27 cellular contexts compared by ENCODE assay signal in genomic region chr12:53530920-53531319, GRCh38. TPM values are rescaled to one million over a fixed set of nuclear protein-coding genes. Genes with fewer than 3 reads are reported as not detected.
DNase-seq lines count a peak whose midpoint lies in the region; FAIRE-seq and TF ChIP-seq lines count a peak whose summit lies in the region.
"Had no signal": no experiment of that assay in that cellular context is flagged by ENCODE, and none has a peak within 500 bp of the region (broad histone marks: within the 10 kb centered on the region; RNA-seq: fewer than 3 reads in every experiment).

No MANE protein-coding gene starts in this region.

- no peaks in the 10 kb centered on the region for H3K27me3 ChIP-seq in astrocyte (ENCODE audit: insufficient read depth, low read length)
- no peaks in the 10 kb centered on the region for H3K27me3 ChIP-seq in Karpas-422 (ENCODE audit: low read length)
- H3K27me3 ChIP-seq: tibial nerve had no signal

- DNase-seq in AG10803 (ENCODE audit: low read depth): peak; percentile 26
- DNase-seq in LHCN-M2 (ENCODE audit: low read depth): peak; percentile 56
- DNase-seq in astrocyte (ENCODE audit: low read depth): peak; percentile 40
- DNase-seq in foreskin fibroblast: peak; percentile 27 to 72
- no peak for DNase-seq in Karpas-422
- no peak for DNase-seq in NCI-H446 treated with DMSO at 0.1 percent for 48 hours (lab: John Stamatoyannopoulos, UW)
- DNase-seq in DMS79 treated with DMSO at 0.1 percent for 48 hours (lab: John Stamatoyannopoulos, UW): no peak
- no peak for DNase-seq in medulla oblongata (ENCODE audit: extremely low spot score)
- DNase-seq: ACHN; activated CD4-positive, alpha-beta T cell treated with anti-CD3 and anti-CD28 coated beads for 36 hours; activated CD8-positive, alpha-beta memory T cell treated with anti-CD3 and anti-CD28 coated beads, Interleukin-2, amount 10 ng/mL, durations not matched to agents 7 days and 5 days; activated naive CD8-positive, alpha-beta T cell treated with anti-CD3 and anti-CD28 coated beads, Interleukin-2, amount 50 U/mL, for 24 hours; CD8-positive, alpha-beta memory T cell; DND-41; effector CD4-positive, alpha-beta T cell; mucosa of descending colon; NCI-H1092; NCI-H2107; NCI-H526 had no signal

- H2AFZ ChIP-seq in astrocyte (ENCODE audit: low read depth, low read length): no peak overlapping the region
- no peak overlapping the region for H2AFZ ChIP-seq in Karpas-422 (ENCODE audit: low read length)

- no peaks in the 10 kb centered on the region for H3K9me3 Mint-ChIP-seq in astrocyte (ENCODE audit: unreplicated experiment)
- H3K9me3 Mint-ChIP-seq: activated naive CD8-positive, alpha-beta T cell treated with anti-CD3 and anti-CD28 coated beads, Interleukin-2, amount 50 U/mL, for 24 hours; activated T-helper 17 cell treated with anti-CD3 and anti-CD28 coated beads, Interleukin-2, amount 50 U/mL, for 72 hours; CD8-positive, alpha-beta memory T cell; central memory CD8-positive, alpha-beta T cell; stimulated activated effector memory CD8-positive, alpha-beta T cell treated with anti-CD3 and anti-CD28 coated beads, Interleukin-12 subunit alpha, Interleukin-12 subunit beta, amount 100 ng/mL, for 72 hours had no signal

- H3K9ac ChIP-seq in astrocyte (ENCODE audit: low read length): no peak overlapping the region
- no peak overlapping the region for H3K9ac ChIP-seq in Karpas-422 (ENCODE audit: low read length)

- H3K27ac Mint-ChIP-seq in astrocyte (ENCODE audit: unreplicated experiment): no peak overlapping the region
- H3K27ac Mint-ChIP-seq: activated CD4-positive, alpha-beta T cell treated with anti-CD3 and anti-CD28 coated beads for 36 hours; activated CD8-positive, alpha-beta memory T cell treated with anti-CD3 and anti-CD28 coated beads, Interleukin-2, amount 10 ng/mL, durations not matched to agents 7 days and 5 days; activated naive CD8-positive, alpha-beta T cell treated with anti-CD3 and anti-CD28 coated beads, Interleukin-2, amount 50 U/mL, for 24 hours; activated T-helper 17 cell treated with anti-CD3 and anti-CD28 coated beads, Interleukin-2, amount 50 U/mL, for 72 hours; CD8-positive, alpha-beta memory T cell; stimulated activated effector memory CD8-positive, alpha-beta T cell treated with anti-CD3 and anti-CD28 coated beads, Interleukin-12 subunit alpha, Interleukin-12 subunit beta, amount 100 ng/mL, for 72 hours had no signal

- H4K20me1 ChIP-seq in astrocyte (ENCODE audit: insufficient read depth, low read length) (no peaks in the 10 kb centered on the region), Karpas-422 (ENCODE audit: insufficient read depth, low read depth, low read length) (no peaks in the 10 kb centered on the region)

- no peak overlapping the region for H3K4me2 ChIP-seq in astrocyte (ENCODE audit: low read length)
- no peak overlapping the region for H3K4me2 ChIP-seq in Karpas-422 (ENCODE audit: low read depth, low read length, poor library complexity, severe bottlenecking)

- H3K79me2 ChIP-seq in astrocyte (ENCODE audit: insufficient read depth, low read length): no peaks in the 10 kb centered on the region
- H3K79me2 ChIP-seq in Karpas-422 (ENCODE audit: low read length): no peaks in the 10 kb centered on the region

- H3K4me1 ChIP-seq in astrocyte (ENCODE audit: insufficient read depth, low read length) (no peaks in the 10 kb centered on the region), Karpas-422 (ENCODE audit: low read length) (no peaks in the 10 kb centered on the region)

- H3K36me3 ChIP-seq in astrocyte (ENCODE audit: insufficient read depth, low read length): peaks cover 29% of the 10 kb centered on the region
- peaks cover 36% of the 10 kb centered on the region for H3K36me3 ChIP-seq in Karpas-422 (ENCODE audit: insufficient read depth, low read length)

- peaks cover 30% of the 10 kb centered on the region for H3K36me3 Mint-ChIP-seq in astrocyte (ENCODE audit: low read depth, unreplicated experiment)

- H3K27me3 Mint-ChIP-seq in astrocyte (ENCODE audit: low read depth, unreplicated experiment): no peaks in the 10 kb centered on the region
- H3K27me3 Mint-ChIP-seq: activated CD4-positive, alpha-beta T cell treated with anti-CD3 and anti-CD28 coated beads for 36 hours; activated CD8-positive, alpha-beta memory T cell treated with anti-CD3 and anti-CD28 coated beads, Interleukin-2, amount 10 ng/mL, durations not matched to agents 7 days and 5 days; activated naive CD8-positive, alpha-beta T cell treated with anti-CD3 and anti-CD28 coated beads, Interleukin-2, amount 50 U/mL, for 24 hours; activated T-helper 17 cell treated with anti-CD3 and anti-CD28 coated beads, Interleukin-2, amount 50 U/mL, for 72 hours; central memory CD8-positive, alpha-beta T cell had no signal

- TF ChIP-seq CTCF in AG10803 (conservative IDR thresholded peaks at IDR 0.05; ENCODE audit: low read length) (no peak), astrocyte (IDR thresholded peaks at IDR 0.05; ENCODE audit: insufficient read depth, low read depth, low read length) (no peak), foreskin fibroblast (IDR thresholded peaks at IDR 0.05; ENCODE audit: low read depth, low read length) (no peak)

- H3K4me3 ChIP-seq in AG10803 (ENCODE audit: low read length) (no peak overlapping the region), astrocyte (ENCODE audit: insufficient read depth, low read depth, low read length) (no peak overlapping the region), foreskin fibroblast (ENCODE audit: low read depth in 1 of 2, low read length in 2 of 2) (no peak overlapping the region), Karpas-422 (ENCODE audit: low read length) (no peak overlapping the region)
- H3K4me3 ChIP-seq: mucosa of descending colon, SK-N-MC, tibial nerve had no signal

- no peak for FAIRE-seq in astrocyte (lab: Jason Lieb, UNC)
- FAIRE-seq: GM19239 had no signal

- no peaks in the 10 kb centered on the region for H3K9me2 ChIP-seq in Karpas-422 (replicated peaks; ENCODE audit: insufficient read depth, low read length)

- H3K4me3 Mint-ChIP-seq in astrocyte (ENCODE audit: unreplicated experiment): no peak overlapping the region
- H3K4me3 Mint-ChIP-seq: activated CD4-positive, alpha-beta T cell treated with anti-CD3 and anti-CD28 coated beads for 36 hours; activated CD8-positive, alpha-beta memory T cell treated with anti-CD3 and anti-CD28 coated beads, Interleukin-2, amount 10 ng/mL, durations not matched to agents 7 days and 5 days; activated naive CD8-positive, alpha-beta T cell treated with anti-CD3 and anti-CD28 coated beads, Interleukin-2, amount 50 U/mL, for 24 hours; activated T-helper 17 cell treated with anti-CD3 and anti-CD28 coated beads, Interleukin-2, amount 50 U/mL, for 72 hours; CD8-positive, alpha-beta memory T cell; central memory CD8-positive, alpha-beta T cell; stimulated activated effector memory CD8-positive, alpha-beta T cell treated with anti-CD3 and anti-CD28 coated beads, Interleukin-12 subunit alpha, Interleukin-12 subunit beta, amount 100 ng/mL, for 72 hours had no signal

- no peaks in the 10 kb centered on the region for H3K4me1 Mint-ChIP-seq in astrocyte (ENCODE audit: low read depth, unreplicated experiment)
- H3K4me1 Mint-ChIP-seq: activated CD4-positive, alpha-beta T cell treated with anti-CD3 and anti-CD28 coated beads for 36 hours; activated CD8-positive, alpha-beta memory T cell treated with anti-CD3 and anti-CD28 coated beads, Interleukin-2, amount 10 ng/mL, durations not matched to agents 7 days and 5 days; activated naive CD8-positive, alpha-beta T cell treated with anti-CD3 and anti-CD28 coated beads, Interleukin-2, amount 50 U/mL, for 24 hours; activated T-helper 17 cell treated with anti-CD3 and anti-CD28 coated beads, Interleukin-2, amount 50 U/mL, for 72 hours; CD8-positive, alpha-beta memory T cell; central memory CD8-positive, alpha-beta T cell; stimulated activated effector memory CD8-positive, alpha-beta T cell treated with anti-CD3 and anti-CD28 coated beads, Interleukin-12 subunit alpha, Interleukin-12 subunit beta, amount 100 ng/mL, for 72 hours had no signal

- no peak overlapping the region for H3K27ac ChIP-seq in astrocyte (ENCODE audit: low read depth, low read length)
- H3K27ac ChIP-seq in Karpas-422 (ENCODE audit: low read length): no peak overlapping the region
- H3K27ac ChIP-seq: SK-N-MC, tibial nerve had no signal

- H3K9me3 ChIP-seq in astrocyte (ENCODE audit: insufficient read depth, low read depth, low read length) (no peaks in the 10 kb centered on the region), Karpas-422 (ENCODE audit: low read length) (no peaks in the 10 kb centered on the region)
- H3K9me3 ChIP-seq: mucosa of descending colon, tibial nerve had no signal

RNA-seq across cellular contexts. Expression of gene NPFF, which starts 23.6 kb away (rescaled TPM):
- total RNA-seq in LHCN-M2 (2014; rRNA removed) (not detected in 2 replicates), astrocyte (0.82 TPM in 1 of 2 replicates, not detected in the other)
- 0.29 TPM for polyA plus RNA-seq in LHCN-M2 (2012)
- total RNA-seq in Karpas-422 (2014; rRNA removed; shearing (Covaris generic); ENCODE audit: low replicate concordance): 1.0 TPM in 1 of 2 replicates, not detected in the other
- total RNA-seq: activated CD4-positive, alpha-beta T cell treated with anti-CD3 and anti-CD28 coated beads for 36 hours; activated CD8-positive, alpha-beta memory T cell treated with anti-CD3 and anti-CD28 coated beads, Interleukin-2, amount 10 ng/mL, durations not matched to agents 7 days and 5 days; activated T-helper 17 cell treated with anti-CD3 and anti-CD28 coated beads, Interleukin-2, amount 50 U/mL, for 72 hours; CD8-positive, alpha-beta memory T cell; H4; mucosa of descending colon; renal cortical epithelial cell; tibial nerve had no signal
- polyA plus RNA-seq: CD8-positive, alpha-beta memory T cell had no signal

RNA-seq across cellular contexts. Expression of gene TARBP2, which starts 29.8 kb away (rescaled TPM):
- total RNA-seq in LHCN-M2 (2014; rRNA removed) (49.6 and 53.3 TPM in 2 replicates), astrocyte (40.4 and 51.1 TPM in 2 replicates)
- polyA plus RNA-seq in LHCN-M2 (2012): 33.2 TPM
- total RNA-seq in Karpas-422 (2014; rRNA removed; shearing (Covaris generic); ENCODE audit: low replicate concordance): 37.0 and 65.7 TPM in 2 replicates

RNA-seq across cellular contexts. Expression of gene MAP3K12, which starts 31.7 kb away (rescaled TPM):
- total RNA-seq in LHCN-M2 (2014; rRNA removed) (37.6 and 38.6 TPM in 2 replicates), astrocyte (11.1 and 13.1 TPM in 2 replicates)
- polyA plus RNA-seq in LHCN-M2 (2012): 14.2 TPM
- 21.9 and 24.8 TPM in 2 replicates for total RNA-seq in Karpas-422 (2014; rRNA removed; shearing (Covaris generic); ENCODE audit: low replicate concordance)

Comparison
In these comparisons a context has a peak if more than half of its experiments do, and no peak if none do; other contexts are left out.
1. DNase-seq: peak in AG10803 (single experiment), LHCN-M2 (single experiment), astrocyte (single experiment) and foreskin fibroblast (2 of 2); none in Karpas-422 (single experiment), NCI-H446 treated with DMSO at 0.1 percent for 48 hours (single experiment), DMS79 treated with DMSO at 0.1 percent for 48 hours (single experiment) and medulla oblongata (single experiment).